In the genomic region with DNA sequence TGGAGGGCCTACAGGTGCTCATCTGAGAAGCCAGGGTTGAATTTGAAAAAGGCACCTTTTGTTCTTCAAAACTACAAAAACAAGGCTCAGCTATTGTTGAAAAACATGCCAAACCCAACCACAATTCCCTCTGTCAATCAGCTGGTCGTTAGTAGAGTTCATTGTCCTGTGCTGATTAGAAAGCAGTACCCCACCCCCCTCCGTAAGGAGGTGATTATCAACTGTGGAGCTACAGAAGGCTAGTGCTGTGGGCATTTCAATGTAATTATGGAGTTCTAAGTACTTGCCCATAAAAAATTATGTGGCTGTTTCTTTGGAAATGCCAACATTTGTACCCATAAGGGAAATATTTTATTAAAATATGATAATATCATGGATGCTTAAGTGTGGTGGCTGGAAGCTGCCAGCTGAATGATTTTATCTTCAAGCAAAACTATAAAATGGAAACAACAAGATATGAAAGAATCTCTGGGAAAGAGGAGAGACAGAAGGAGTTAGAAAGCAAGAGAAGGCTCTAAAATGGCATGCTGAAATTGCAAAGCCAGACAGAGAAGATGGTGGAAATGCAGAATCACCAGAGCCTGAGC, we compare ENCODE assay signal across 23 cellular contexts.
DNase-seq lines count a peak whose midpoint lies in the region; ATAC-seq, FAIRE-seq and TF ChIP-seq lines count a peak whose summit lies in the region.
"Had no signal": no experiment of that assay in that cellular context is flagged by ENCODE, and none has a peak within 500 bp of the region (broad histone marks: within the 10 kb centered on the region; RNA-seq: fewer than 3 reads in every experiment).

No MANE protein-coding gene starts in this region.

- no peak overlapping the region for H2AK5ac ChIP-seq in H9 (ENCODE audit: insufficient read length, low read length)

- TF ChIP-seq RAD21 in K562 (CRISPR knock-in tag; conservative IDR thresholded peaks at IDR 0.05 in 1 of 2, IDR thresholded peaks at IDR 0.05 in 1 of 2): no peak

- no peaks in the 10 kb centered on the region for H3K36me3 ChIP-seq in K562 (ENCODE audit: control insufficient read depth, insufficient read depth, low read length)
- H3K36me3 ChIP-seq in heart right ventricle: no peaks in the 10 kb centered on the region
- H3K36me3 ChIP-seq in Peyer's patch: no peaks in the 10 kb centered on the region
- H3K36me3 ChIP-seq: MG63 had no signal

- H3T11ph ChIP-seq in H9 (ENCODE audit: low read length): no peak overlapping the region

- DNase-seq in H9: no peak
- DNase-seq in OCI-M1 (lab: John Stamatoyannopoulos, UW): peak; percentile 61
- peak in 1 of 4 experiments; percentile 44 for DNase-seq in K562 (ENCODE audit: extremely low read depth in 1 of 4, low spot score in 3 of 4)
- no peak for DNase-seq in glutamatergic neuron
- no peak for DNase-seq in heart right ventricle
- no peak for DNase-seq in G401 (ENCODE audit: low spot score)
- DNase-seq in Peyer's patch: no peak
- DNase-seq: CD4-positive, alpha-beta T cell; COR-L47; DMS53; GOT3; KBM-7; MG63; NCI-H2029; NCI-H446; NCI-H524 treated with DMSO at 0.1 percent for 48 hours; T-cell had no signal

- H3K18ac ChIP-seq in H9 (ENCODE audit: insufficient read length, low read depth, low read length): no peak overlapping the region

- H3K4me3 Mint-ChIP-seq in H9: no peak overlapping the region
- peak overlapping the region; percentile 4 for H3K4me3 Mint-ChIP-seq in glutamatergic neuron (ENCODE audit: unreplicated experiment)
- H3K4me3 Mint-ChIP-seq: CD4-positive, alpha-beta T cell; T-cell had no signal

- no peak overlapping the region for H4K91ac ChIP-seq in H9 (ENCODE audit: insufficient read length, low read depth, low read length)

- H4K8ac ChIP-seq in H9 (replicated peaks; ENCODE audit: insufficient read length, low read depth, low read length): no peak overlapping the region

- H3K23ac ChIP-seq in H9 (ENCODE audit: insufficient read length, low read depth, low read length): no peak overlapping the region

- no peak overlapping the region for H2BK15ac ChIP-seq in H9 (ENCODE audit: low read depth, low read length)

- H3K4me1 Mint-ChIP-seq in H9 (peaks cover 29 to 31% of the 10 kb centered on the region in 2 experiments), glutamatergic neuron (ENCODE audit: low read depth, unreplicated experiment) (peaks cover 35% of the 10 kb centered on the region)
- H3K4me1 Mint-ChIP-seq: T-cell had no signal

- intact Hi-C loops in K562 (cut with micrococcal nuclease): no loop called here
- intact Hi-C loops in heart right ventricle (cut with DNase I): no loop called here

- H4K5ac ChIP-seq in H9 (ENCODE audit: insufficient read length, low read depth, low read length): no peak overlapping the region

- H3K4me1 ChIP-seq in H9 (ENCODE audit: insufficient read depth, low read length) (no peaks in the 10 kb centered on the region), K562 (replicated peaks in 1 of 2; ENCODE audit: control insufficient read depth in 2 of 2, insufficient read depth in 2 of 2, low read length in 2 of 2) (peaks cover 0 to 9% of the 10 kb centered on the region in 2 experiments; a peak in 2 of 5 replicates), heart right ventricle (no peaks in the 10 kb centered on the region), Peyer's patch (no peaks in the 10 kb centered on the region)
- H3K4me1 ChIP-seq: BLaER1 treated with 17β-estradiol and CSF1 and Interleukin-3, amounts not matched to agents 10 nM and 100 nM had no signal

- no peak for TF ChIP-seq CTCF in H9 (conservative IDR thresholded peaks at IDR 0.05)
- no peak for TF ChIP-seq CTCF in K562 (IDR thresholded peaks at IDR 0.05 in 2 of 3, conservative IDR thresholded peaks at IDR 0.05 in 1 of 3; ENCODE audit: insufficient read depth in 2 of 3, low read depth in 1 of 3, low read length in 3 of 3)
- no peak for TF ChIP-seq CTCF in glutamatergic neuron (IDR thresholded peaks at IDR 0.05; ENCODE audit: partially characterized antibody, unreplicated experiment)
- no peak for TF ChIP-seq CTCF in heart right ventricle (IDR thresholded peaks at IDR 0.05)
- no peak for TF ChIP-seq CTCF in Peyer's patch (IDR thresholded peaks at IDR 0.05)

- no peaks in the 10 kb centered on the region for H3K27me3 ChIP-seq in H9 (ENCODE audit: insufficient read depth, low read length)
- H3K27me3 ChIP-seq in K562 (ENCODE audit: control insufficient read depth in 2 of 2, insufficient read depth in 2 of 2, low read length in 2 of 2): no peaks in the 10 kb centered on the region
- H3K27me3 ChIP-seq in heart right ventricle: no peaks in the 10 kb centered on the region
- H3K27me3 ChIP-seq in Peyer's patch: no peaks in the 10 kb centered on the region
- H3K27me3 ChIP-seq: BLaER1 treated with 17β-estradiol and CSF1 and Interleukin-3, amounts not matched to agents 10 nM and 100 nM; MG63 had no signal

- no peaks in the 10 kb centered on the region for H3K9me3 ChIP-seq in H9 (ENCODE audit: control insufficient read depth, low read depth, low read length)
- H3K9me3 ChIP-seq in K562 (replicated peaks; ENCODE audit: control insufficient read depth, insufficient read depth, low read depth, low read length): no peaks in the 10 kb centered on the region
- no peaks in the 10 kb centered on the region for H3K9me3 ChIP-seq in heart right ventricle
- H3K9me3 ChIP-seq in Peyer's patch: no peaks in the 10 kb centered on the region
- H3K9me3 ChIP-seq: MG63 had no signal

- no peak overlapping the region for H3K9ac ChIP-seq in H9 (ENCODE audit: extremely low read depth, insufficient read length, low read length)
- H3K9ac ChIP-seq in K562 (ENCODE audit: insufficient read depth in 1 of 2, low read depth in 2 of 2, low read length in 2 of 2): no peak overlapping the region
- H3K9ac ChIP-seq: BLaER1 treated with 17β-estradiol and CSF1 and Interleukin-3, amounts not matched to agents 10 nM and 100 nM had no signal

- no peaks in the 10 kb centered on the region for H3K9me1 ChIP-seq in K562 (ENCODE audit: control insufficient read depth, insufficient read depth, low read length)

- H3K56ac ChIP-seq in H9 (ENCODE audit: insufficient read length, low read depth, low read length): no peak overlapping the region

- H3K79me1 ChIP-seq in H9 (ENCODE audit: insufficient read depth, low read depth, low read length, poor library complexity, severe bottlenecking): no peaks in the 10 kb centered on the region

- WGBS in H9 (ENCODE audit: extremely low coverage, insufficient read length, low lambda C conversion rate): no CpG with 5 or more reads among the region's 2 CpGs
- WGBS in K562 (ENCODE audit: insufficient coverage, low coverage, missing lambda C conversion rate): 6% methylated on average over 2 of the region's 2 CpGs
- WGBS in heart right ventricle, 2 donors: 73 to 76% methylated on average over 2 of the region's 2 CpGs

- no peak overlapping the region for H2BK12ac ChIP-seq in H9 (ENCODE audit: insufficient read length, low read depth, low read length)

- TF ChIP-seq POLR2A in K562 (conservative IDR thresholded peaks at IDR 0.05) (no peak), Peyer's patch (IDR thresholded peaks at IDR 0.05) (no peak)

- H3K27me3 Mint-ChIP-seq in H9 (ENCODE audit: low read depth) (no peaks in the 10 kb centered on the region), glutamatergic neuron (ENCODE audit: unreplicated experiment) (peaks cover 8% of the 10 kb centered on the region)
- H3K27me3 Mint-ChIP-seq: CD4-positive, alpha-beta T cell; T-cell had no signal

- no peaks in the 10 kb centered on the region for H4K20me1 ChIP-seq in H9 (ENCODE audit: control insufficient read depth, insufficient read depth, insufficient read length)
- no peaks in the 10 kb centered on the region for H4K20me1 ChIP-seq in K562 (replicated peaks; ENCODE audit: control insufficient read depth, insufficient read depth, low read length)
- H4K20me1 ChIP-seq: BLaER1 treated with 17β-estradiol and CSF1 and Interleukin-3, amounts not matched to agents 10 nM and 100 nM had no signal

- no peak overlapping the region for H2BK120ac ChIP-seq in H9 (ENCODE audit: low read depth, low read length, poor library complexity, severe bottlenecking)

- H3K4me2 ChIP-seq in H9 (ENCODE audit: insufficient read depth, insufficient read length, low read length) (no peak overlapping the region), K562 (ENCODE audit: insufficient read depth, low read length) (no peak overlapping the region)
- H3K4me2 ChIP-seq: BLaER1 treated with 17β-estradiol and CSF1 and Interleukin-3, amounts not matched to agents 10 nM and 100 nM had no signal

- peaks cover 0 to 8% (median 2%) of the 10 kb centered on the region in 3 experiments; a peak in 3 of 7 replicates for H3K36me3 Mint-ChIP-seq in H9 (ENCODE audit: insufficient read depth in 1 of 3, low read depth in 3 of 3)
- no peaks in the 10 kb centered on the region for H3K36me3 Mint-ChIP-seq in glutamatergic neuron (ENCODE audit: unreplicated experiment)

- CTCF ChIA-PET in K562 (lab: Yijun Ruan, JAX; ENCODE audit: low intra/inter-chr PET ratio): no interaction called here

- TF ChIP-seq EP300 in K562 (IDR thresholded peaks at IDR 0.05; ENCODE audit: low read length): no peak

- peak; percentile 66 for ATAC-seq in K562
- no peak for ATAC-seq in heart right ventricle
- ATAC-seq: HCT116, T-cell had no signal

- H3K27ac ChIP-seq in H9 (ENCODE audit: insufficient read length, low read depth, low read length) (no peak overlapping the region), K562 (ENCODE audit: extremely low read depth, low read depth, low read length) (no peak overlapping the region), heart right ventricle (no peak overlapping the region), Peyer's patch (no peak overlapping the region)
- H3K27ac ChIP-seq: BLaER1 treated with 17β-estradiol and CSF1 and Interleukin-3, amounts not matched to agents 10 nM and 100 nM; HL-60 had no signal

- H2BK20ac ChIP-seq in H9 (ENCODE audit: low read depth, low read length, poor library complexity, severe bottlenecking): no peak overlapping the region

- in situ Hi-C loops in K562 (cut with MboI): no loop called here
- in situ Hi-C loops in G401 (cut with HindIII; ENCODE audit: low sequenced_read_pairs): no loop called here

- H3K4me3 ChIP-seq in K562: no peak overlapping the region
- no peak overlapping the region for H3K4me3 ChIP-seq in heart right ventricle
- no peak overlapping the region for H3K4me3 ChIP-seq in Peyer's patch
- H3K4me3 ChIP-seq: BLaER1 treated with 17β-estradiol and CSF1 and Interleukin-3, amounts not matched to agents 10 nM and 100 nM; MG63 had no signal

- peak; percentile 52 for FAIRE-seq in K562 (lab: Jason Lieb, UNC)
- FAIRE-seq: A204.1, G401.6, RCC 7860 had no signal

- POLR2A ChIA-PET in K562 (lab: Yijun Ruan, JAX): interaction anchor here (1.5 to 2.3 kb wide), 3 partner anchors 9 to 17 kb away, joined by 5 to 7 read pairs (median 7); no protein-coding TSS in a partner anchor

- no peak overlapping the region for H3K14ac ChIP-seq in H9 (ENCODE audit: insufficient read depth, low read length)

- H2BK5ac ChIP-seq in H9 (ENCODE audit: insufficient read length, low read length): no peak overlapping the region

- no peak overlapping the region for H2AFZ ChIP-seq in H9 (ENCODE audit: low read length)
- no peak overlapping the region for H2AFZ ChIP-seq in K562 (ENCODE audit: low read depth, low read length)

- BruUV-seq in K562 (replicated peaks; lab: Mats Ljungman, UMichigan): no TSS peak

- H3K4ac ChIP-seq in H9 (ENCODE audit: low read depth, low read length): no peak overlapping the region

- peak overlapping the region in 2 of 3 experiments; percentile 9 to 34; a peak in 3 of 7 replicates for H3K27ac Mint-ChIP-seq in H9
- H3K27ac Mint-ChIP-seq in glutamatergic neuron (ENCODE audit: unreplicated experiment): peak overlapping the region; percentile 36
- H3K27ac Mint-ChIP-seq: CD4-positive, alpha-beta T cell; T-cell had no signal

- H3K79me2 ChIP-seq in H9 (ENCODE audit: insufficient read depth, low read length) (no peaks in the 10 kb centered on the region), K562 (ENCODE audit: control insufficient read depth, insufficient read depth, low read length) (no peaks in the 10 kb centered on the region)

- no peaks in the 10 kb centered on the region for H3K23me2 ChIP-seq in H9 (ENCODE audit: insufficient read length, low read depth, low read length, poor library complexity, severe bottlenecking)

- H3K9me3 Mint-ChIP-seq in H9 (no peaks in the 10 kb centered on the region; a peak in 1 of 5 replicates), glutamatergic neuron (ENCODE audit: unreplicated experiment) (peaks cover 12% of the 10 kb centered on the region)
